In genomic region chr17:76297436-76297835, GRCh38 we compare ENCODE assay signal across 19 cellular contexts. TPM values are rescaled to one million over a fixed set of nuclear protein-coding genes. Genes with fewer than 3 reads are reported as not detected.
DNase-seq lines count a peak whose midpoint lies in the region; ATAC-seq and TF ChIP-seq lines count a peak whose summit lies in the region.
"Had no signal": no experiment of that assay in that cellular context is flagged by ENCODE, and none has a peak within 500 bp of the region (broad histone marks: within the 10 kb centered on the region; RNA-seq: fewer than 3 reads in every experiment).

No MANE protein-coding gene starts in this region.

- H3K79me2 ChIP-seq in osteoblast (ENCODE audit: insufficient read depth, low read length): no peaks in the 10 kb centered on the region

- H2BK5ac ChIP-seq in IMR-90 (ENCODE audit: low read depth, low read length, poor library complexity, severe bottlenecking): no peak overlapping the region

- H3K14ac ChIP-seq in IMR-90 (replicated peaks; ENCODE audit: low read depth, low read length): no peak overlapping the region

- H3K9me1 ChIP-seq in IMR-90 (ENCODE audit: insufficient read depth, low read length): 0 out of 2 replicates have a peak, but pooled peaks cover 2% of the 10 kb centered on the region

- peaks cover 0 to 6% of the 10 kb centered on the region in 2 experiments; a peak in 1 of 4 replicates for H3K79me1 ChIP-seq in IMR-90 (ENCODE audit: low read depth in 1 of 2, low read length in 2 of 2)

- no peak for TF ChIP-seq CTCF in IMR-90 (conservative IDR thresholded peaks at IDR 0.05; ENCODE audit: low read depth, low read length)
- no peak for TF ChIP-seq CTCF in osteoblast (IDR thresholded peaks at IDR 0.05; ENCODE audit: extremely low read depth, low read depth, low read length)
- no peak for TF ChIP-seq CTCF in CD14-positive monocyte (IDR thresholded peaks at IDR 0.05)
- no peak for TF ChIP-seq CTCF in heart left ventricle (IDR thresholded peaks at IDR 0.05)

- H2BK15ac ChIP-seq in IMR-90 (ENCODE audit: low read depth, low read length): no peak overlapping the region

- dilution Hi-C loops in IMR-90 (cut with HindIII; ENCODE audit: low sequenced_read_pairs, unreplicated experiment): no loop called here

- BruUV-seq in IMR-90 (replicated peaks; lab: Mats Ljungman, UMichigan): no TSS peak

- ATAC-seq in IMR-90 (ENCODE audit: low read depth) (no peak), heart left ventricle (no peak)
- ATAC-seq in stimulated activated naive B cell treated with anti-CD40 and anti-IgM and Interleukin-4, amounts not matched to agents 10 μg/mL and 1 μg/mL and 100 μg/mL, for 72 hours (replicated peaks): no peak
- ATAC-seq: A549; CD8-positive, alpha-beta T cell had no signal

- H3K36me3 Mint-ChIP-seq in CD14-positive monocyte: peaks cover 3 to 6% of the 10 kb centered on the region in 2 donors
- peaks cover 0 to 7% of the 10 kb centered on the region in 2 donors for H3K36me3 Mint-ChIP-seq in stimulated activated naive B cell treated with anti-CD40 and anti-IgM and Interleukin-4, amounts not matched to agents 10 μg/mL and 1 μg/mL and 100 μg/mL, for 72 hours

- no peak for DNase-seq in IMR-90
- peak; percentile 10 to 30 for DNase-seq in dermis microvascular lymphatic vessel endothelial cell (ENCODE audit: low read depth in 2 of 2)
- DNase-seq in glomerular endothelial cell (ENCODE audit: extremely low read depth, low read depth, low spot score): peak; percentile 10
- peak; percentile 70 for DNase-seq in osteoblast (ENCODE audit: insufficient read length, low spot score, missing footprints)
- DNase-seq in NCI-H1436 treated with DMSO at 0.1 percent for 48 hours (lab: John Stamatoyannopoulos, UW): no peak
- DNase-seq in CD14-positive monocyte (ENCODE audit: low spot score): no peak
- DNase-seq in heart left ventricle: no peak
- DNase-seq in stimulated activated naive B cell treated with anti-CD40 and anti-IgM and Interleukin-4, amounts not matched to agents 10 μg/mL and 1 μg/mL and 100 μg/mL, for 72 hours: no peak
- DNase-seq: BE2C; C1 segment of cervical spinal cord; Caco-2; Calu3; CD4-positive, alpha-beta T cell; CD8-positive, alpha-beta T cell; DMS79 treated with DMSO at 0.1 percent for 48 hours; GF-D8 had no signal

- H3K27me3 Mint-ChIP-seq in CD14-positive monocyte (ENCODE audit: low read depth in 3 of 3): peaks cover 0 to 5% (median 2%) of the 10 kb centered on the region in 3 donors
- no peaks in the 10 kb centered on the region for H3K27me3 Mint-ChIP-seq in stimulated activated naive B cell treated with anti-CD40 and anti-IgM and Interleukin-4, amounts not matched to agents 10 μg/mL and 1 μg/mL and 100 μg/mL, for 72 hours
- H3K27me3 Mint-ChIP-seq: CD4-positive, alpha-beta T cell had no signal

- TF ChIP-seq RAD21 in IMR-90 (IDR thresholded peaks at IDR 0.05; ENCODE audit: low read length): no peak

- no CpG with 5 or more reads among the region's 3 CpGs for WGBS in IMR-90 (ENCODE audit: extremely low coverage in 2 of 2, insufficient read length in 1 of 2), 2 experiments
- WGBS in heart left ventricle, 4 donors: 90 to 97% (median 94%) methylated on average over 3 of the region's 3 CpGs

- H2AK5ac ChIP-seq in IMR-90 (ENCODE audit: low read depth, low read length): no peak overlapping the region

- no peaks in the 10 kb centered on the region for H3K27me3 ChIP-seq in IMR-90 (ENCODE audit: control insufficient read depth, insufficient read depth, low read length)
- H3K27me3 ChIP-seq in osteoblast (ENCODE audit: insufficient read depth, low read length): no peaks in the 10 kb centered on the region
- H3K27me3 ChIP-seq in heart left ventricle: no peaks in the 10 kb centered on the region
- H3K27me3 ChIP-seq: BE2C, BLaER1 had no signal

- no peak overlapping the region for H3K27ac Mint-ChIP-seq in CD14-positive monocyte
- no peak overlapping the region for H3K27ac Mint-ChIP-seq in stimulated activated naive B cell treated with anti-CD40 and anti-IgM and Interleukin-4, amounts not matched to agents 10 μg/mL and 1 μg/mL and 100 μg/mL, for 72 hours
- H3K27ac Mint-ChIP-seq: CD4-positive, alpha-beta T cell; CD8-positive, alpha-beta T cell had no signal

- no peak overlapping the region for H4K5ac ChIP-seq in IMR-90 (ENCODE audit: low read depth, low read length)

- no peak overlapping the region for H2BK120ac ChIP-seq in IMR-90 (ENCODE audit: low read depth, low read length)

- in situ Hi-C loops in IMR-90 (cut with MboI; ENCODE audit: low sequenced_read_pairs): loop anchor here (10.0 kb wide), 1 partner anchor 283 kb away; no protein-coding TSS in a partner anchor

- H4K20me1 ChIP-seq in IMR-90 (ENCODE audit: insufficient read depth, low read length): no peaks in the 10 kb centered on the region; the same call in 1 of the 2 replicates
- H4K20me1 ChIP-seq in osteoblast (ENCODE audit: insufficient read depth, low read length): no peaks in the 10 kb centered on the region
- H4K20me1 ChIP-seq: BLaER1 had no signal

- H2AK9ac ChIP-seq in IMR-90 (replicated peaks; ENCODE audit: low read depth, low read length, poor library complexity): no peak overlapping the region

- no peak overlapping the region for H2BK20ac ChIP-seq in IMR-90 (ENCODE audit: low read depth, low read length)

- peak overlapping the region; percentile 66; the same call in 1 of the 2 replicates for H3K23ac ChIP-seq in IMR-90 (ENCODE audit: low read depth, low read length)

- H3K36me3 ChIP-seq in IMR-90 (ENCODE audit: control insufficient read depth, insufficient read depth, low read length): peaks cover 11% of the 10 kb centered on the region
- peaks cover 7% of the 10 kb centered on the region for H3K36me3 ChIP-seq in osteoblast (ENCODE audit: insufficient read depth, low read length)
- H3K36me3 ChIP-seq in heart left ventricle: peaks cover 0 to 5% (median 0%) of the 10 kb centered on the region in 9 donors
- H3K36me3 ChIP-seq: BE2C had no signal

- no peak overlapping the region for H3K4me3 Mint-ChIP-seq in CD14-positive monocyte
- no peak overlapping the region for H3K4me3 Mint-ChIP-seq in stimulated activated naive B cell treated with anti-CD40 and anti-IgM and Interleukin-4, amounts not matched to agents 10 μg/mL and 1 μg/mL and 100 μg/mL, for 72 hours
- H3K4me3 Mint-ChIP-seq: CD4-positive, alpha-beta T cell; CD8-positive, alpha-beta T cell had no signal

- H3K9me3 Mint-ChIP-seq in CD14-positive monocyte: no peaks in the 10 kb centered on the region
- no peaks in the 10 kb centered on the region for H3K9me3 Mint-ChIP-seq in stimulated activated naive B cell treated with anti-CD40 and anti-IgM and Interleukin-4, amounts not matched to agents 10 μg/mL and 1 μg/mL and 100 μg/mL, for 72 hours
- H3K9me3 Mint-ChIP-seq: CD4-positive, alpha-beta T cell; CD8-positive, alpha-beta T cell had no signal

- H3K4ac ChIP-seq in IMR-90 (ENCODE audit: low read depth, low read length): no peak overlapping the region

- no peak overlapping the region for H3K56ac ChIP-seq in IMR-90 (ENCODE audit: extremely low read depth, insufficient read depth, low read length)

- H3K9me3 ChIP-seq in IMR-90 (ENCODE audit: control insufficient read depth, insufficient read depth, low read length): no peaks in the 10 kb centered on the region
- no peaks in the 10 kb centered on the region for H3K9me3 ChIP-seq in osteoblast (ENCODE audit: low read depth, low read length)
- H3K9me3 ChIP-seq in heart left ventricle: no peaks in the 10 kb centered on the region
- H3K9me3 ChIP-seq: A549, BE2C, BLaER1, Caco-2 had no signal

- H3K4me3 ChIP-seq in IMR-90 (ENCODE audit: insufficient read depth, low read depth, low read length) (no peak overlapping the region), osteoblast (ENCODE audit: insufficient read depth, low read length) (no peak overlapping the region), heart left ventricle (no peak overlapping the region)
- H3K4me3 ChIP-seq: A549, BLaER1 had no signal

- no peak overlapping the region for H3K18ac ChIP-seq in IMR-90 (ENCODE audit: low read depth, low read length)

- POLR2A ChIA-PET in IMR-90 (lab: Charles Lee; ENCODE audit: unreplicated experiment): no interaction called here

- H3K4me2 ChIP-seq in IMR-90 (ENCODE audit: low read depth, low read length) (no peak overlapping the region), osteoblast (ENCODE audit: insufficient read depth, low read length) (no peak overlapping the region)
- H3K4me2 ChIP-seq: A549, BLaER1 had no signal

- no peak overlapping the region; the same call in 1 of the 2 replicates for H4K91ac ChIP-seq in IMR-90 (ENCODE audit: insufficient read depth, low read depth, low read length)

- H3K4me1 ChIP-seq in IMR-90 (ENCODE audit: control insufficient read depth, insufficient read depth, low read length) (no peaks in the 10 kb centered on the region), osteoblast (ENCODE audit: insufficient read depth, low read length) (no peaks in the 10 kb centered on the region), heart left ventricle (peaks cover 0 to 15% (median 5%) of the 10 kb centered on the region in 12 donors)
- H3K4me1 ChIP-seq: A549, BE2C, Caco-2 had no signal

- H3K4me1 Mint-ChIP-seq in CD14-positive monocyte: peaks cover 1% of the 10 kb centered on the region
- H3K4me1 Mint-ChIP-seq in stimulated activated naive B cell treated with anti-CD40 and anti-IgM and Interleukin-4, amounts not matched to agents 10 μg/mL and 1 μg/mL and 100 μg/mL, for 72 hours: no peaks in the 10 kb centered on the region

- no peak overlapping the region for H3K9ac ChIP-seq in IMR-90 (ENCODE audit: low read depth, low read length)
- H3K9ac ChIP-seq: BLaER1 had no signal

- no peak overlapping the region for H2AFZ ChIP-seq in IMR-90 (replicated peaks; ENCODE audit: low read length, poor library complexity)
- no peak overlapping the region for H2AFZ ChIP-seq in osteoblast (ENCODE audit: low read length)

- TF ChIP-seq POLR2A in IMR-90 (IDR thresholded peaks at IDR 0.05; ENCODE audit: low read depth, low read length): no peak
- TF ChIP-seq POLR2A in heart left ventricle (IDR thresholded peaks at IDR 0.05): no peak

- H3K27ac ChIP-seq in IMR-90 (ENCODE audit: insufficient read depth, low read length): no peak overlapping the region
- no peak overlapping the region for H3K27ac ChIP-seq in osteoblast (ENCODE audit: low read depth, low read length)
- H3K27ac ChIP-seq in heart left ventricle: no peak overlapping the region
- H3K27ac ChIP-seq: 22Rv1, A549, BLaER1 had no signal

- H4K8ac ChIP-seq in IMR-90 (ENCODE audit: low read depth in 2 of 2, low read length in 2 of 2): no peak overlapping the region

- CTCF ChIA-PET in IMR-90 (lab: Yijun Ruan, JAX): no interaction called here

- intact Hi-C loops in IMR-90 (cut with micrococcal nuclease) (loop anchor here (5.0 kb wide), 1 partner anchor 290 kb away; no protein-coding TSS in a partner anchor), CD14-positive monocyte (cut with micrococcal nuclease) (loop anchor here in 1 of 2 donors (5.0 kb wide), 2 partner anchors 175 to 285 kb away; no protein-coding TSS in a partner anchor), heart left ventricle (cut with DNase I) (loop anchor here in 6 of 10 donors (5.0 kb wide), 3 partner anchors 175 to 285 kb away; no protein-coding TSS in a partner anchor)

RNA-seq across cellular contexts. Expression of gene QRICH2, which starts 10.6 kb away (rescaled TPM):
- 3.9 and 4.8 TPM in 2 replicates for total RNA-seq in IMR-90 (2012; rRNA removed)
- 4.3 and 4.7 TPM in 2 replicates for polyA plus RNA-seq in IMR-90 (2012; rRNA removed)
- 1.5 and 2.8 TPM in 2 replicates for polyA plus RNA-seq in IMR-90 (2012; cell fraction: cytosol; rRNA removed)
- polyA plus RNA-seq in IMR-90 (2012; cell fraction: nucleus; rRNA removed; ENCODE audit: low replicate concordance): 30.2 and 57.3 TPM in 2 replicates
- total RNA-seq in dermis microvascular lymphatic vessel endothelial cell: 5.6 and 12.0 TPM in 2 replicates
- 3.5 and 6.8 TPM in 2 replicates for total RNA-seq in glomerular endothelial cell
- 2.9 and 3.6 TPM in 2 replicates for total RNA-seq in osteoblast
- under 1 TPM in 1 of 2 donors, not detected in 1; 0.04 TPM for polyA plus RNA-seq in CD14-positive monocyte
- total RNA-seq in heart left ventricle: 1 to 10 TPM; 1.0 to 2.7 (median 1.6) TPM
- 1 to 10 TPM; 2.1 to 2.7 TPM for polyA plus RNA-seq in heart left ventricle

RNA-seq across cellular contexts. Expression of gene UBALD2, which starts 32.3 kb away (rescaled TPM):
- total RNA-seq in IMR-90 (2012; rRNA removed): 0.90 and 1.4 TPM in 2 replicates
- 12.1 and 19.9 TPM in 2 replicates for polyA plus RNA-seq in IMR-90 (2012; rRNA removed)
- 11.6 and 33.1 TPM in 2 replicates for polyA plus RNA-seq in IMR-90 (2012; cell fraction: cytosol; rRNA removed)
- 14.2 and 21.7 TPM in 2 replicates for polyA plus RNA-seq in IMR-90 (2012; cell fraction: nucleus; rRNA removed; ENCODE audit: low replicate concordance)
- 6.8 and 7.8 TPM in 2 replicates for total RNA-seq in dermis microvascular lymphatic vessel endothelial cell
- 13.6 and 25.7 TPM in 2 replicates for total RNA-seq in glomerular endothelial cell
- 3.8 and 5.1 TPM in 2 replicates for total RNA-seq in osteoblast
- 1 to 10 TPM; 1.4 to 2.2 TPM for polyA plus RNA-seq in CD14-positive monocyte
- total RNA-seq in heart left ventricle: 10 to 100 TPM in 8 of 9 donors, 1 to 10 TPM in 1; 8.5 to 49.8 (median 24.5) TPM
- polyA plus RNA-seq in heart left ventricle: 10 to 100 TPM; 12.5 to 18.5 TPM

RNA-seq across cellular contexts. Expression of gene PRPSAP1, which starts 56.3 kb away (rescaled TPM):
- 29.2 and 34.4 TPM in 2 replicates for total RNA-seq in IMR-90 (2012; rRNA removed)
- polyA plus RNA-seq in IMR-90 (2012; rRNA removed): 38.6 and 48.6 TPM in 2 replicates
- polyA plus RNA-seq in IMR-90 (2012; cell fraction: cytosol; rRNA removed): 29.6 and 34.4 TPM in 2 replicates
- polyA plus RNA-seq in IMR-90 (2012; cell fraction: nucleus; rRNA removed; ENCODE audit: low replicate concordance): 40.4 and 135 TPM in 2 replicates
- 71.8 and 129 TPM in 2 replicates for total RNA-seq in dermis microvascular lymphatic vessel endothelial cell
- 79.1 and 87.6 TPM in 2 replicates for total RNA-seq in glomerular endothelial cell
- 79.6 and 82.2 TPM in 2 replicates for total RNA-seq in osteoblast
- 10 to 100 TPM; 45.8 to 51.2 TPM for polyA plus RNA-seq in CD14-positive monocyte
- total RNA-seq in heart left ventricle: 10 to 100 TPM; 28.2 to 39.7 (median 30.9) TPM
- polyA plus RNA-seq in heart left ventricle: 10 to 100 TPM; 22.7 to 36.1 TPM

RNA-seq across cellular contexts. Expression of gene RNF157, which starts 57.1 kb away (rescaled TPM):
- total RNA-seq in IMR-90 (2012; rRNA removed) (0.54 and 0.83 TPM in 2 replicates), dermis microvascular lymphatic vessel endothelial cell (0.26 and 0.63 TPM in 2 replicates), glomerular endothelial cell (0.44 and 0.58 TPM in 2 replicates), osteoblast (0.29 and 0.36 TPM in 2 replicates), heart left ventricle (1 to 10 TPM; 3.9 to 7.4 (median 5.2) TPM)
- polyA plus RNA-seq in IMR-90 (2012; rRNA removed) (1.1 and 1.3 TPM in 2 replicates), CD14-positive monocyte (not detected), heart left ventricle (1 to 10 TPM; 3.6 to 5.5 TPM)
- polyA plus RNA-seq in IMR-90 (2012; cell fraction: cytosol; rRNA removed): 0.56 and 0.93 TPM in 2 replicates
- polyA plus RNA-seq in IMR-90 (2012; cell fraction: nucleus; rRNA removed; ENCODE audit: low replicate concordance): 0.74 and 1.1 TPM in 2 replicates

Comparison
In these comparisons a context has a peak if more than half of its experiments do, and no peak if none do; other contexts are left out.
1. DNase-seq: peak in dermis microvascular lymphatic vessel endothelial cell (2 of 2), glomerular endothelial cell (single experiment) and osteoblast (single experiment); none in IMR-90 (single experiment), NCI-H1436 treated with DMSO at 0.1 percent for 48 hours (single experiment), CD14-positive monocyte (single experiment), heart left ventricle (0 of 5) and stimulated activated naive B cell treated with anti-CD40 and anti-IgM and Interleukin-4, amounts not matched to agents 10 μg/mL and 1 μg/mL and 100 μg/mL, for 72 hours (single experiment).